In the genomic region with DNA sequence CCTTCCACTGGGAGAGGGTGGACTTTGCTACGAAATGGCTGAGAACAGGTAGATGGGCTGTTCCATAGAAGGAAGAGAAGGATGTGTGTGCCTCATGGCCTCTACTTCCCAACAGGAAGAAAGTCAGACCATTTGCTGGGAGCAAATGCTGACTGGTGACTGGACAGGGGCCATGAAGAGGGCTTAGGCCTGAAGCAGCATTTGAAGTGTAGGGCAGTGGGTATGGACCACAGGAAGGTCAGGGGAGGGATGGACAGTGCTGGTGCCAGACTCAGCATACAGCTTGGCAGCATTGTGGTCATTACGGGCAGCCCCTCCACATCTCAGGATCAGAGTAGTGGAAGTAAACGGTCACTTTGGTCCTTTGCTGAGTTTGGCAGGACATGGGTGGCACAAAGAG, we compare ENCODE assay signal across 16 cellular contexts.
DNase-seq lines count a peak whose midpoint lies in the region; ATAC-seq and TF ChIP-seq lines count a peak whose summit lies in the region.
"Had no signal": no experiment of that assay in that cellular context is flagged by ENCODE, and none has a peak within 500 bp of the region (broad histone marks: within the 10 kb centered on the region; RNA-seq: fewer than 3 reads in every experiment).

No MANE protein-coding gene starts in this region.

- H3K36me3 ChIP-seq in esophagus muscularis mucosa, result no peaks in the 10 kb centered on the region
- H3K36me3 ChIP-seq in sigmoid colon, result no peaks in the 10 kb centered on the region
- H3K36me3 ChIP-seq: BLaER1 treated with 17β-estradiol and CSF1 and Interleukin-3, amounts not matched to agents 10 nM and 100 nM had no signal

- 73% methylated on average over 3 of the region's 3 CpGs for WGBS in esophagus muscularis mucosa
- 70 to 78% methylated on average over 3 of the region's 3 CpGs for WGBS in sigmoid colon, 2 donors

- CTCF ChIA-PET in HEK293T (lab: Yijun Ruan, JAX), result no interaction called here

- ATAC-seq in HG02623 (IDR thresholded peaks at IDR 0.05; ENCODE audit: unreplicated experiment), result no peak
- ATAC-seq in naive thymus-derived CD8-positive, alpha-beta T cell, result no peak
- ATAC-seq: GM23338 had no signal

- TF ChIP-seq POLR2A in esophagus muscularis mucosa (IDR thresholded peaks at IDR 0.05; ENCODE audit: low read depth) (no peak), sigmoid colon (IDR thresholded peaks at IDR 0.05) (no peak)

- H3K4me3 ChIP-seq in esophagus muscularis mucosa (no peak overlapping the region), sigmoid colon (no peak overlapping the region)
- H3K4me3 ChIP-seq: BLaER1 treated with 17β-estradiol and CSF1 and Interleukin-3, amounts not matched to agents 10 nM and 100 nM; GM23338 had no signal

- H3K4me1 ChIP-seq in esophagus muscularis mucosa, result no peaks in the 10 kb centered on the region
- no peaks in the 10 kb centered on the region for H3K4me1 ChIP-seq in sigmoid colon
- H3K4me1 ChIP-seq: BLaER1 treated with 17β-estradiol and CSF1 and Interleukin-3, amounts not matched to agents 10 nM and 100 nM had no signal

- no peak overlapping the region for H3K4me3 Mint-ChIP-seq in neural crest cell
- no peak overlapping the region for H3K4me3 Mint-ChIP-seq in naive thymus-derived CD8-positive, alpha-beta T cell
- H3K4me3 Mint-ChIP-seq: CD4-positive, CD25-positive, alpha-beta regulatory T cell; GM23338 had no signal

- no peaks in the 10 kb centered on the region for H3K36me3 Mint-ChIP-seq in neural crest cell (ENCODE audit: low read depth)
- H3K36me3 Mint-ChIP-seq in naive thymus-derived CD8-positive, alpha-beta T cell, result peaks cover 0 to 7% (median 0%) of the 10 kb centered on the region in 3 donors
- H3K36me3 Mint-ChIP-seq: CD4-positive, CD25-positive, alpha-beta regulatory T cell had no signal

- no peaks in the 10 kb centered on the region for H3K4me1 Mint-ChIP-seq in neural crest cell
- no peaks in the 10 kb centered on the region for H3K4me1 Mint-ChIP-seq in naive thymus-derived CD8-positive, alpha-beta T cell
- H3K4me1 Mint-ChIP-seq: CD4-positive, CD25-positive, alpha-beta regulatory T cell; GM23338 had no signal

- POLR2A ChIA-PET in HEK293T (lab: Yijun Ruan, JAX), result no interaction called here
- POLR2A ChIA-PET in naive thymus-derived CD8-positive, alpha-beta T cell (lab: Charles Lee), result no interaction called here

- H3K27me3 ChIP-seq in esophagus muscularis mucosa (peaks cover 0 to 11% (median 0%) of the 10 kb centered on the region in 4 donors), sigmoid colon (peaks cover 0 to 4% (median 0%) of the 10 kb centered on the region in 3 donors)
- H3K27me3 ChIP-seq: BLaER1 treated with 17β-estradiol and CSF1 and Interleukin-3, amounts not matched to agents 10 nM and 100 nM had no signal

- no peak for TF ChIP-seq CTCF in esophagus muscularis mucosa (IDR thresholded peaks at IDR 0.05)
- TF ChIP-seq CTCF in neural crest cell (conservative IDR thresholded peaks at IDR 0.05), result no peak
- no peak for TF ChIP-seq CTCF in sigmoid colon (IDR thresholded peaks at IDR 0.05)

- peaks cover 3% of the 10 kb centered on the region for H3K27me3 Mint-ChIP-seq in neural crest cell (ENCODE audit: low read depth)
- peaks cover 4 to 39% (median 12%) of the 10 kb centered on the region in 5 donors for H3K27me3 Mint-ChIP-seq in naive thymus-derived CD8-positive, alpha-beta T cell
- H3K27me3 Mint-ChIP-seq: CD4-positive, CD25-positive, alpha-beta regulatory T cell had no signal

- H3K9me3 ChIP-seq in esophagus muscularis mucosa, result no peaks in the 10 kb centered on the region
- H3K9me3 ChIP-seq in sigmoid colon, result no peaks in the 10 kb centered on the region

- intact Hi-C loops in esophagus muscularis mucosa (cut with DNase I) (no loop called here), sigmoid colon (cut with DNase I) (no loop called here)

- H3K27ac ChIP-seq in esophagus muscularis mucosa (replicated peaks in 1 of 4) (no peak overlapping the region), sigmoid colon (no peak overlapping the region)
- H3K27ac ChIP-seq: BLaER1 treated with 17β-estradiol and CSF1 and Interleukin-3, amounts not matched to agents 10 nM and 100 nM; HL-60 had no signal

- peak; percentile 6 for DNase-seq in AG20443 (ENCODE audit: low spot score)
- DNase-seq in HEK293T (ENCODE audit: extremely low spot score), result peak; percentile 5
- peak; percentile 79 for DNase-seq in esophagus muscularis mucosa (ENCODE audit: extremely low spot score)
- DNase-seq in neural crest cell (ENCODE audit: low read depth, low spot score), result no peak
- DNase-seq in NCI-H146 treated with DMSO at 0.1 percent for 48 hours (lab: John Stamatoyannopoulos, UW; ENCODE audit: unreplicated experiment), result no peak
- no peak for DNase-seq in sigmoid colon
- DNase-seq in naive thymus-derived CD8-positive, alpha-beta T cell, result no peak
- DNase-seq: 8988T; CD4-positive, CD25-positive, alpha-beta regulatory T cell; DMS 273 treated with DMSO at 0.1 percent for 48 hours; DMS79; H7 had no signal

- peak overlapping the region; percentile 68 for H3K27ac Mint-ChIP-seq in neural crest cell (ENCODE audit: unreplicated experiment)
- H3K27ac Mint-ChIP-seq in naive thymus-derived CD8-positive, alpha-beta T cell, result peak overlapping the region in 1 of 10 donors; percentile 25
- H3K27ac Mint-ChIP-seq: CD4-positive, CD25-positive, alpha-beta regulatory T cell; GM23338 had no signal

- peaks cover 7% of the 10 kb centered on the region for H3K9me3 Mint-ChIP-seq in neural crest cell
- H3K9me3 Mint-ChIP-seq in naive thymus-derived CD8-positive, alpha-beta T cell, result peaks cover 0 to 12% (median 4%) of the 10 kb centered on the region in 9 donors

- TF ChIP-seq EP300 in esophagus muscularis mucosa (IDR thresholded peaks at IDR 0.05), result no peak
- TF ChIP-seq EP300 in sigmoid colon (IDR thresholded peaks at IDR 0.05), result no peak

TF ChIP-seq in HEK293T, 16 proteins besides CTCF, POLR2A, EP300 and RAD21:
- TF ChIP-seq BHLHE40 (IDR thresholded peaks at IDR 0.05; ENCODE audit: borderline replicate concordance) (no peak), L3MBTL2 (conservative IDR thresholded peaks at IDR 0.05) (no peak), ELF4 (IDR thresholded peaks at IDR 0.05) (no peak), NFRKB (IDR thresholded peaks at IDR 0.05) (no peak), LEF1 (IDR thresholded peaks at IDR 0.05; ENCODE audit: borderline replicate concordance) (no peak), ARNT (IDR thresholded peaks at IDR 0.05) (no peak), FOXK2 (IDR thresholded peaks at IDR 0.05) (no peak), SP1 (IDR thresholded peaks at IDR 0.05) (no peak), ZNF384 (IDR thresholded peaks at IDR 0.05) (no peak), FOXM1 (IDR thresholded peaks at IDR 0.05; ENCODE audit: borderline replicate concordance) (no peak), SUZ12 (IDR thresholded peaks at IDR 0.05) (no peak), HDGF (IDR thresholded peaks at IDR 0.05; ENCODE audit: borderline replicate concordance) (no peak), FOXA1 (IDR thresholded peaks at IDR 0.05) (no peak), CTBP1 (IDR thresholded peaks at IDR 0.05; ENCODE audit: borderline replicate concordance) (no peak), TARDBP (IDR thresholded peaks at IDR 0.05) (no peak)
- TF ChIP-seq, protein P1, sequence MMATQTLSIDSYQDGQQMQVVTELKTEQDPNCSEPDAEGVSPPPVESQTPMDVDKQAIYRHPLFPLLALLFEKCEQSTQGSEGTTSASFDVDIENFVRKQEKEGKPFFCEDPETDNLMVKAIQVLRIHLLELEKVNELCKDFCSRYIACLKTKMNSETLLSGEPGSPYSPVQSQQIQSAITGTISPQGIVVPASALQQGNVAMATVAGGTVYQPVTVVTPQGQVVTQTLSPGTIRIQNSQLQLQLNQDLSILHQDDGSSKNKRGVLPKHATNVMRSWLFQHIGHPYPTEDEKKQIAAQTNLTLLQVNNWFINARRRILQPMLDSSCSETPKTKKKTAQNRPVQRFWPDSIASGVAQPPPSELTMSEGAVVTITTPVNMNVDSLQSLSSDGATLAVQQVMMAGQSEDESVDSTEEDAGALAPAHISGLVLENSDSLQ (IDR thresholded peaks at IDR 0.05), result no peak

Comparison
In these comparisons a context has a peak if more than half of its experiments do, and no peak if none do; other contexts are left out.
1. DNase-seq: peak in AG20443 (single experiment), HEK293T (single experiment) and esophagus muscularis mucosa (single experiment); none in neural crest cell (single experiment), NCI-H146 treated with DMSO at 0.1 percent for 48 hours (single experiment), sigmoid colon (single experiment) and naive thymus-derived CD8-positive, alpha-beta T cell (0 of 10).